Comparison of ENCODE assay signal across 1 cellular context in the genomic region with DNA sequence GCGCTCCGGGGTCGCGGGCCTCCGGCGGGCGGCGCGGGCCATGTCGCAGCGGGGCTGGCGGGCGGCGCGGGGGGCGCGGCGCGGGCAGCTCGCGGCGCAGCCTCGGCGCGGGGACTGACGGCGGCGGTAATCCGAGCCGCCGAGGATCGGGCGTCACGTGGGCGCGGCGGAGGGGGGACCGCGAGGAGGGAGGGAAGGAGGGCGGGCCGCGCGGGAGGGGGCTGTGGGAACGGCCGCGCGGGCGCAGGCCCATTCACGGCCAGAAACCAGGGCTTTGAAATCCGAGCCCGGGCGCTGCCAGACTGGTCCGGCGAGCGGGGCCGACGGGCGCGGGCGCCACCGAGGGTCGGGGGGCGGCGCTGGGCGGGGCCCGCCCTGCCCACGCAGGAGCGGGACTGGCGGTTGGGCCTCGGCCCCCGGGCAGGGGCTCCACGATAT.
TF ChIP-seq lines count a peak whose summit lies in the region.

A gene with protein sequence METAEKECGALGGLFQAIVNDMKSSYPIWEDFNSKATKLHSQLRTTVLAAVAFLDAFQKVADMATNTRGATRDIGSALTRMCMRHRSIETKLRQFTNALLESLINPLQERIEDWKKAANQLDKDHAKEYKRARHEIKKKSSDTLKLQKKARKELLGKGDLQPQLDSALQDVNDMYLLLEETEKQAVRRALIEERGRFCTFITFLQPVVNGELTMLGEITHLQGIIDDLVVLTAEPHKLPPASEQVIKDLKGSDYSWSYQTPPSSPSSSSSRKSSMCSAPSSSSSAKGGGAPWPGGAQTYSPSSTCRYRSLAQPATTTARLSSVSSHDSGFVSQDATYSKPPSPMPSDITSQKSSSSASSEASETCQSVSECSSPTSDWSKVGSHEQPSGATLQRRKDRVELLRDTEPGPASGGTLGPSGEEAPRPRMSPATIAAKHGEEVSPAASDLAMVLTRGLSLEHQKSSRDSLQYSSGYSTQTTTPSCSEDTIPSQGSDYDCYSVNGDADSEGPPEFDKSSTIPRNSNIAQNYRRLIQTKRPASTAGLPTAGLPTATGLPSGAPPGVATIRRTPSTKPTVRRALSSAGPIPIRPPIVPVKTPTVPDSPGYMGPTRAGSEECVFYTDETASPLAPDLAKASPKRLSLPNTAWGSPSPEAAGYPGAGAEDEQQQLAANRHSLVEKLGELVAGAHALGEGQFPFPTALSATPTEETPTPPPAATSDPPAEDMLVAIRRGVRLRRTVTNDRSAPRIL (minus strand): TSS at position 116 of the 438 bp plus-strand sequence. CDS start 262 bp downstream, outside the sequence.

TF ChIP-seq in H1, 55 proteins besides CTCF, POLR2A, EP300 and RAD21 (continued from another document):
- TF ChIP-seq, protein P1, sequence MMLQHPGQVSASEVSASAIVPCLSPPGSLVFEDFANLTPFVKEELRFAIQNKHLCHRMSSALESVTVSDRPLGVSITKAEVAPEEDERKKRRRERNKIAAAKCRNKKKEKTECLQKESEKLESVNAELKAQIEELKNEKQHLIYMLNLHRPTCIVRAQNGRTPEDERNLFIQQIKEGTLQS (IDR thresholded peaks at IDR 0.05; ENCODE audit: insufficient read depth, low read depth, low read length) = 0 out of 2 replicates have a peak, but pooled peaks have one; percentile 21
- TF ChIP-seq, protein P2, sequence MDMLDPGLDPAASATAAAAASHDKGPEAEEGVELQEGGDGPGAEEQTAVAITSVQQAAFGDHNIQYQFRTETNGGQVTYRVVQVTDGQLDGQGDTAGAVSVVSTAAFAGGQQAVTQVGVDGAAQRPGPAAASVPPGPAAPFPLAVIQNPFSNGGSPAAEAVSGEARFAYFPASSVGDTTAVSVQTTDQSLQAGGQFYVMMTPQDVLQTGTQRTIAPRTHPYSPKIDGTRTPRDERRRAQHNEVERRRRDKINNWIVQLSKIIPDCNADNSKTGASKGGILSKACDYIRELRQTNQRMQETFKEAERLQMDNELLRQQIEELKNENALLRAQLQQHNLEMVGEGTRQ (IDR thresholded peaks at IDR 0.05; ENCODE audit: low read length) = peak; percentile 71
- TF ChIP-seq KDM4A (IDR thresholded peaks at IDR 0.05; ENCODE audit: low read depth, low read length, severe bottlenecking) = no peak
- TF ChIP-seq RXRA (IDR thresholded peaks at IDR 0.05; ENCODE audit: insufficient read depth, low read depth, low read length) = no peak
- no peak for TF ChIP-seq SP1 (IDR thresholded peaks at IDR 0.05; ENCODE audit: low read depth, low read length)
- TF ChIP-seq, protein P3, sequence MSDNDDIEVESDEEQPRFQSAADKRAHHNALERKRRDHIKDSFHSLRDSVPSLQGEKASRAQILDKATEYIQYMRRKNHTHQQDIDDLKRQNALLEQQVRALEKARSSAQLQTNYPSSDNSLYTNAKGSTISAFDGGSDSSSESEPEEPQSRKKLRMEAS (IDR thresholded peaks at IDR 0.05) = peak; percentile 57
- TF ChIP-seq, protein P4, sequence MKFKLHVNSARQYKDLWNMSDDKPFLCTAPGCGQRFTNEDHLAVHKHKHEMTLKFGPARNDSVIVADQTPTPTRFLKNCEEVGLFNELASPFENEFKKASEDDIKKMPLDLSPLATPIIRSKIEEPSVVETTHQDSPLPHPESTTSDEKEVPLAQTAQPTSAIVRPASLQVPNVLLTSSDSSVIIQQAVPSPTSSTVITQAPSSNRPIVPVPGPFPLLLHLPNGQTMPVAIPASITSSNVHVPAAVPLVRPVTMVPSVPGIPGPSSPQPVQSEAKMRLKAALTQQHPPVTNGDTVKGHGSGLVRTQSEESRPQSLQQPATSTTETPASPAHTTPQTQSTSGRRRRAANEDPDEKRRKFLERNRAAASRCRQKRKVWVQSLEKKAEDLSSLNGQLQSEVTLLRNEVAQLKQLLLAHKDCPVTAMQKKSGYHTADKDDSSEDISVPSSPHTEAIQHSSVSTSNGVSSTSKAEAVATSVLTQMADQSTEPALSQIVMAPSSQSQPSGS (IDR thresholded peaks at IDR 0.05; ENCODE audit: low read length) = no peak
- no peak for TF ChIP-seq CTBP2 (IDR thresholded peaks at IDR 0.05; ENCODE audit: borderline replicate concordance, insufficient read depth, insufficient read length, low read length)
- TF ChIP-seq RFX5 (IDR thresholded peaks at IDR 0.05; ENCODE audit: borderline replicate concordance, low read depth, low read length) = no peak
- TF ChIP-seq CBX5 (IDR thresholded peaks at IDR 0.05; ENCODE audit: low read depth, low read length) = no peak
- TF ChIP-seq PHF8 (conservative IDR thresholded peaks at IDR 0.05; ENCODE audit: low read depth, low read length) = 0 out of 2 replicates have a peak, but pooled peaks have one; percentile 3
- TF ChIP-seq, protein P5, sequence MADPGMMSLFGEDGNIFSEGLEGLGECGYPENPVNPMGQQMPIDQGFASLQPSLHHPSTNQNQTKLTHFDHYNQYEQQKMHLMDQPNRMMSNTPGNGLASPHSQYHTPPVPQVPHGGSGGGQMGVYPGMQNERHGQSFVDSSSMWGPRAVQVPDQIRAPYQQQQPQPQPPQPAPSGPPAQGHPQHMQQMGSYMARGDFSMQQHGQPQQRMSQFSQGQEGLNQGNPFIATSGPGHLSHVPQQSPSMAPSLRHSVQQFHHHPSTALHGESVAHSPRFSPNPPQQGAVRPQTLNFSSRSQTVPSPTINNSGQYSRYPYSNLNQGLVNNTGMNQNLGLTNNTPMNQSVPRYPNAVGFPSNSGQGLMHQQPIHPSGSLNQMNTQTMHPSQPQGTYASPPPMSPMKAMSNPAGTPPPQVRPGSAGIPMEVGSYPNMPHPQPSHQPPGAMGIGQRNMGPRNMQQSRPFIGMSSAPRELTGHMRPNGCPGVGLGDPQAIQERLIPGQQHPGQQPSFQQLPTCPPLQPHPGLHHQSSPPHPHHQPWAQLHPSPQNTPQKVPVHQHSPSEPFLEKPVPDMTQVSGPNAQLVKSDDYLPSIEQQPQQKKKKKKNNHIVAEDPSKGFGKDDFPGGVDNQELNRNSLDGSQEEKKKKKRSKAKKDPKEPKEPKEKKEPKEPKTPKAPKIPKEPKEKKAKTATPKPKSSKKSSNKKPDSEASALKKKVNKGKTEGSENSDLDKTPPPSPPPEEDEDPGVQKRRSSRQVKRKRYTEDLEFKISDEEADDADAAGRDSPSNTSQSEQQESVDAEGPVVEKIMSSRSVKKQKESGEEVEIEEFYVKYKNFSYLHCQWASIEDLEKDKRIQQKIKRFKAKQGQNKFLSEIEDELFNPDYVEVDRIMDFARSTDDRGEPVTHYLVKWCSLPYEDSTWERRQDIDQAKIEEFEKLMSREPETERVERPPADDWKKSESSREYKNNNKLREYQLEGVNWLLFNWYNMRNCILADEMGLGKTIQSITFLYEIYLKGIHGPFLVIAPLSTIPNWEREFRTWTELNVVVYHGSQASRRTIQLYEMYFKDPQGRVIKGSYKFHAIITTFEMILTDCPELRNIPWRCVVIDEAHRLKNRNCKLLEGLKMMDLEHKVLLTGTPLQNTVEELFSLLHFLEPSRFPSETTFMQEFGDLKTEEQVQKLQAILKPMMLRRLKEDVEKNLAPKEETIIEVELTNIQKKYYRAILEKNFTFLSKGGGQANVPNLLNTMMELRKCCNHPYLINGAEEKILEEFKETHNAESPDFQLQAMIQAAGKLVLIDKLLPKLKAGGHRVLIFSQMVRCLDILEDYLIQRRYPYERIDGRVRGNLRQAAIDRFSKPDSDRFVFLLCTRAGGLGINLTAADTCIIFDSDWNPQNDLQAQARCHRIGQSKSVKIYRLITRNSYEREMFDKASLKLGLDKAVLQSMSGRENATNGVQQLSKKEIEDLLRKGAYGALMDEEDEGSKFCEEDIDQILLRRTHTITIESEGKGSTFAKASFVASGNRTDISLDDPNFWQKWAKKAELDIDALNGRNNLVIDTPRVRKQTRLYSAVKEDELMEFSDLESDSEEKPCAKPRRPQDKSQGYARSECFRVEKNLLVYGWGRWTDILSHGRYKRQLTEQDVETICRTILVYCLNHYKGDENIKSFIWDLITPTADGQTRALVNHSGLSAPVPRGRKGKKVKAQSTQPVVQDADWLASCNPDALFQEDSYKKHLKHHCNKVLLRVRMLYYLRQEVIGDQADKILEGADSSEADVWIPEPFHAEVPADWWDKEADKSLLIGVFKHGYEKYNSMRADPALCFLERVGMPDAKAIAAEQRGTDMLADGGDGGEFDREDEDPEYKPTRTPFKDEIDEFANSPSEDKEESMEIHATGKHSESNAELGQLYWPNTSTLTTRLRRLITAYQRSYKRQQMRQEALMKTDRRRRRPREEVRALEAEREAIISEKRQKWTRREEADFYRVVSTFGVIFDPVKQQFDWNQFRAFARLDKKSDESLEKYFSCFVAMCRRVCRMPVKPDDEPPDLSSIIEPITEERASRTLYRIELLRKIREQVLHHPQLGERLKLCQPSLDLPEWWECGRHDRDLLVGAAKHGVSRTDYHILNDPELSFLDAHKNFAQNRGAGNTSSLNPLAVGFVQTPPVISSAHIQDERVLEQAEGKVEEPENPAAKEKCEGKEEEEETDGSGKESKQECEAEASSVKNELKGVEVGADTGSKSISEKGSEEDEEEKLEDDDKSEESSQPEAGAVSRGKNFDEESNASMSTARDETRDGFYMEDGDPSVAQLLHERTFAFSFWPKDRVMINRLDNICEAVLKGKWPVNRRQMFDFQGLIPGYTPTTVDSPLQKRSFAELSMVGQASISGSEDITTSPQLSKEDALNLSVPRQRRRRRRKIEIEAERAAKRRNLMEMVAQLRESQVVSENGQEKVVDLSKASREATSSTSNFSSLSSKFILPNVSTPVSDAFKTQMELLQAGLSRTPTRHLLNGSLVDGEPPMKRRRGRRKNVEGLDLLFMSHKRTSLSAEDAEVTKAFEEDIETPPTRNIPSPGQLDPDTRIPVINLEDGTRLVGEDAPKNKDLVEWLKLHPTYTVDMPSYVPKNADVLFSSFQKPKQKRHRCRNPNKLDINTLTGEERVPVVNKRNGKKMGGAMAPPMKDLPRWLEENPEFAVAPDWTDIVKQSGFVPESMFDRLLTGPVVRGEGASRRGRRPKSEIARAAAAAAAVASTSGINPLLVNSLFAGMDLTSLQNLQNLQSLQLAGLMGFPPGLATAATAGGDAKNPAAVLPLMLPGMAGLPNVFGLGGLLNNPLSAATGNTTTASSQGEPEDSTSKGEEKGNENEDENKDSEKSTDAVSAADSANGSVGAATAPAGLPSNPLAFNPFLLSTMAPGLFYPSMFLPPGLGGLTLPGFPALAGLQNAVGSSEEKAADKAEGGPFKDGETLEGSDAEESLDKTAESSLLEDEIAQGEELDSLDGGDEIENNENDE (IDR thresholded peaks at IDR 0.05; ENCODE audit: insufficient replicate concordance, low read length) = no peak
- no peak for TF ChIP-seq JUND (IDR thresholded peaks at IDR 0.05; ENCODE audit: low read length)
- TF ChIP-seq POLR2AphosphoS5 (IDR thresholded peaks at IDR 0.05; ENCODE audit: low read depth, low read length) = no peak
- no peak for TF ChIP-seq EGR1 (IDR thresholded peaks at IDR 0.05; ENCODE audit: borderline replicate concordance, low read depth, low read length)
- peak; percentile 27; the same call in 1 of the 2 replicates for TF ChIP-seq BACH1 (IDR thresholded peaks at IDR 0.05; ENCODE audit: low read length)
- no peak for TF ChIP-seq SIN3A (conservative IDR thresholded peaks at IDR 0.05 in 1 of 2, IDR thresholded peaks at IDR 0.05 in 1 of 2; ENCODE audit: low read depth in 1 of 2, low read length in 2 of 2)
- no peak for TF ChIP-seq NRF1 (IDR thresholded peaks at IDR 0.05; ENCODE audit: low read depth, low read length)
- no peak for TF ChIP-seq KDM5A (IDR thresholded peaks at IDR 0.05; ENCODE audit: low read length)
- no peak for TF ChIP-seq SAP30 (IDR thresholded peaks at IDR 0.05; ENCODE audit: insufficient read depth, insufficient replicate concordance, low read length)
- TF ChIP-seq CREB1 (IDR thresholded peaks at IDR 0.05) = peak; percentile 76
- TF ChIP-seq TBP (IDR thresholded peaks at IDR 0.05; ENCODE audit: low read depth, low read length) = no peak
- TF ChIP-seq CHD1 (IDR thresholded peaks at IDR 0.05; ENCODE audit: low read depth, low read length) = no peak
TF ChIP-seq in H1: peak in this region for 6.
